In the genomic region with DNA sequence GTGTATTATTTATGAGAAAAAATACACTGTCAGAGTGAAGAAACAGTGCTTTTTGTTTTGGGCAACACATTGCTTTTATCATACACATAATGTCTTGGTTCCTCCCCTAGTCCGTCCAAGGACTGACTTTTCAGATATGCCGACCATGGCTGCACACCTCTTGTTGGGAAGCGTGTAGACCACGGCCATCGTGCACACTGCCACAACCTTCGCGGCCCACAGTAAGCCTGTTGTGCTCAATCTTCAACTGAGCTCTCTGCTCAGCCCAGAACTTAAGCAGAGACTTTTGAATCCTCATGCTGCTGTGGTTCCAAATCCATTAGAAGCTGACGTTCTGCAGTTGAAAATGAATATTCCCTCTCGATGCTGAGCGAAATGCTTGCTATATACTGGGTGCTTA, we compare ENCODE assay signal across 22 cellular contexts.
"Had no signal": no experiment of that assay in that cellular context is flagged by ENCODE, and none has a peak within 500 bp of the region (broad histone marks: within the 10 kb centered on the region; RNA-seq: fewer than 3 reads in every experiment).

No MANE protein-coding gene starts in this region.

- H3K27me3 ChIP-seq: spleen had no signal

- H3K9me3 ChIP-seq: breast epithelium, thoracic aorta had no signal

- H3K4me3 ChIP-seq: breast epithelium, spleen, thoracic aorta had no signal

- DNase-seq: activated CD4-positive, alpha-beta memory T cell treated with anti-CD3 and anti-CD28 coated beads, Interleukin-2, amount 10 ng/mL, durations not matched to agents 7 days and 5 days; activated CD4-positive, alpha-beta T cell treated with anti-CD3 and anti-CD28 coated beads, Interleukin-2, amount 10 ng/mL, durations not matched to agents 24 days and 14 days; activated CD4-positive, CD25-positive, alpha-beta regulatory T cell treated with anti-CD3 and anti-CD28 coated beads, Interleukin-2, amount 50 U/mL, for 72 hours; activated CD8-positive, alpha-beta memory T cell treated with anti-CD3 and anti-CD28 coated beads, Interleukin-2, amount 50 U/mL, for 48 hours; activated gamma-delta T cell; activated naive CD8-positive, alpha-beta T cell treated with anti-CD3 and anti-CD28 coated beads, Interleukin-2, amount 50 U/mL, for 24 hours; activated T-cell treated with anti-CD3 and anti-CD28 coated beads, Interleukin-2, amount 50 U/mL, for 24 hours; central memory CD4-positive, alpha-beta T cell; dermis blood vessel endothelial cell; effector memory CD4-positive, alpha-beta T cell; left ventricle myocardium superior; naive B cell; nephron progenitor cell; right cardiac atrium; spleen; stimulated activated naive CD4-positive, alpha-beta T cell treated with Interleukin-2 at 50 U/mL for 16 hours; T-helper 17 cell; T1000; trophoblast cell had no signal

- H3K27ac ChIP-seq: breast epithelium, parathyroid adenoma, spleen, thoracic aorta had no signal

- H3K4me1 ChIP-seq: breast epithelium, parathyroid adenoma, spleen had no signal

- H3K36me3 ChIP-seq: breast epithelium, spleen, thoracic aorta had no signal
